In genomic region chr5:140219068-140219971, GRCh38 we compare ENCODE assay signal across 8 cellular contexts. TPM values are rescaled to one million over a fixed set of nuclear protein-coding genes. Genes with fewer than 3 reads are reported as not detected.
DNase-seq lines count a peak whose midpoint lies in the region; ATAC-seq and TF ChIP-seq lines count a peak whose summit lies in the region.

No MANE protein-coding gene starts in this region.

- H3K9ac ChIP-seq in stomach smooth muscle (ENCODE audit: low read length in 2 of 2) = peak overlapping the region in 1 of 2 donors; percentile 42

- H3K36me3 ChIP-seq in left ventricle myocardium inferior = no peaks in the 10 kb centered on the region
- H3K36me3 ChIP-seq in stomach smooth muscle (ENCODE audit: control insufficient read depth in 2 of 2, insufficient read depth in 2 of 2, low read length in 2 of 2) = no peaks in the 10 kb centered on the region

- DNase-seq in NCI-H526 treated with DMSO at 0.1 percent for 48 hours (lab: John Stamatoyannopoulos, UW) = peak; percentile 91
- DNase-seq in left ventricle myocardium inferior = no peak
- no peak for DNase-seq in HCEC 1CT
- DNase-seq in dedifferentiated amniotic fluid mesenchymal stem cell (ENCODE audit: extremely low spot score) = no peak
- no peak for DNase-seq in NCI-H345 treated with DMSO at 0.1 percent for 48 hours (lab: John Stamatoyannopoulos, UW; ENCODE audit: unreplicated experiment)

- H3K27me3 ChIP-seq in left ventricle myocardium inferior (ENCODE audit: low read depth) = no peaks in the 10 kb centered on the region
- no peaks in the 10 kb centered on the region for H3K27me3 ChIP-seq in stomach smooth muscle (ENCODE audit: control insufficient read depth in 1 of 2, insufficient read depth in 2 of 2, low read length in 2 of 2)

- H3K4me3 ChIP-seq in left ventricle myocardium inferior = no peak overlapping the region
- H3K4me3 ChIP-seq in stomach smooth muscle (ENCODE audit: low read length in 2 of 2) = no peak overlapping the region

- intact Hi-C loops in left ventricle myocardium inferior (cut with micrococcal nuclease) = no loop called here

- H3K4me1 ChIP-seq in left ventricle myocardium inferior (peaks cover 100% of the 10 kb centered on the region), stomach smooth muscle (ENCODE audit: control insufficient read depth, insufficient read depth, low read length) (peaks cover 53% of the 10 kb centered on the region)

- no peaks in the 10 kb centered on the region for H3K9me3 ChIP-seq in left ventricle myocardium inferior (replicated peaks)
- H3K9me3 ChIP-seq in stomach smooth muscle (ENCODE audit: control insufficient read depth in 2 of 2, low read length in 2 of 2) = no peaks in the 10 kb centered on the region

- no peak for TF ChIP-seq CTCF in left ventricle myocardium inferior (IDR thresholded peaks at IDR 0.05; ENCODE audit: borderline replicate concordance)

- peak overlapping the region; percentile 71 for H3K27ac ChIP-seq in left ventricle myocardium inferior (replicated peaks)
- peak overlapping the region; percentile 62 for H3K27ac ChIP-seq in stomach smooth muscle (ENCODE audit: low read length)

- ATAC-seq in GM21447 (IDR thresholded peaks at IDR 0.05; ENCODE audit: unreplicated experiment) = peak; percentile 21
- no peak for ATAC-seq in HG03135 (IDR thresholded peaks at IDR 0.05; ENCODE audit: unreplicated experiment)

RNA-seq across cellular contexts. Expression of gene CYSTM1, which starts 44.3 kb away (rescaled TPM):
- 93.3 TPM for total RNA-seq in left ventricle myocardium inferior
